Comparison of ENCODE assay signal across 11 cellular contexts in the genomic region with DNA sequence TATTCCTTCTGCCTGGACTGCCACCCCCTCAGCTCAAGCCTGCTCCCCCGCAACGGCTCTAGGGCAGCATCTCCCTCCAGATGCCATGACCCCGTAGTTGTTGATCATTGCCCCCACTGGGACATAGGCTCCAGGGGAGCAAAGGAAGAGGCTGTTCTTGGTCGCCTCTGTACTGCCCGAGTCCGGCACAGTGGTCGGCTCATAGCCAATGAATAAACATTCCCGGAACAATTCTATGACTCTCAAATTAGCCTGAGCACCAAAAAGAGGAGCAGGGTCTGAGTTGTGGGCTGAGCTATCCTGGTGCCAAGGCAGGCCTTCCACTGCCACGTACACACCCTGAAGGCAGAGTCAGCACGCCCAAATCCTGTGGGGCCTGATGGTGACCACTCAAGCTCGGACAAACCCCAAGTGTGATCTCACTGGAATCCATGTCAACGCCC. TPM values are rescaled to one million over a fixed set of nuclear protein-coding genes. Genes with fewer than 3 reads are reported as not detected.
DNase-seq lines count a peak whose midpoint lies in the region; ATAC-seq, FAIRE-seq and TF ChIP-seq lines count a peak whose summit lies in the region.
"Had no signal": no experiment of that assay in that cellular context is flagged by ENCODE, and none has a peak within 500 bp of the region (broad histone marks: within the 10 kb centered on the region; RNA-seq: fewer than 3 reads in every experiment).

No MANE protein-coding gene starts in this region.

- no peak overlapping the region for H3K4me3 ChIP-seq in astrocyte (ENCODE audit: insufficient read depth, low read depth, low read length)
- H3K4me3 ChIP-seq in stomach smooth muscle (ENCODE audit: low read length in 2 of 2), result peak overlapping the region in 1 of 2 donors; percentile 35
- H3K4me3 ChIP-seq: K562 had no signal

- no peak for FAIRE-seq in astrocyte (lab: Jason Lieb, UNC)
- FAIRE-seq: K562 had no signal

- peaks cover 79% of the 10 kb centered on the region for H3K4me1 Mint-ChIP-seq in astrocyte (ENCODE audit: low read depth, unreplicated experiment)

- peak overlapping the region; percentile 40 for H3K4me2 ChIP-seq in astrocyte (ENCODE audit: low read length)

- peaks cover 95% of the 10 kb centered on the region for H4K20me1 ChIP-seq in astrocyte (ENCODE audit: insufficient read depth, low read length)

- H3K27me3 Mint-ChIP-seq in astrocyte (ENCODE audit: low read depth, unreplicated experiment), result no peaks in the 10 kb centered on the region

- H3K36me3 Mint-ChIP-seq in astrocyte (ENCODE audit: low read depth, unreplicated experiment), result peaks cover 1% of the 10 kb centered on the region

- H3K27me3 ChIP-seq in astrocyte (ENCODE audit: insufficient read depth, low read length) (no peaks in the 10 kb centered on the region), stomach smooth muscle (ENCODE audit: control insufficient read depth in 1 of 2, insufficient read depth in 2 of 2, low read length in 2 of 2) (no peaks in the 10 kb centered on the region)

- no peak for TF ChIP-seq CTCF in astrocyte (IDR thresholded peaks at IDR 0.05; ENCODE audit: insufficient read depth, low read depth, low read length)

- no peak overlapping the region for H3K4me3 Mint-ChIP-seq in astrocyte (ENCODE audit: unreplicated experiment)
- H3K4me3 Mint-ChIP-seq: activated T-cell treated with anti-CD3 and anti-CD28 coated beads, Interleukin-2, amount 50 U/mL, for 4 hours had no signal

- H2AFZ ChIP-seq in astrocyte (ENCODE audit: low read depth, low read length), result no peak overlapping the region

- H3K9me3 Mint-ChIP-seq in astrocyte (ENCODE audit: unreplicated experiment), result no peaks in the 10 kb centered on the region
- H3K9me3 Mint-ChIP-seq: activated T-cell treated with anti-CD3 and anti-CD28 coated beads, Interleukin-2, amount 50 U/mL, for 4 hours had no signal

- H3K4me1 ChIP-seq in astrocyte (ENCODE audit: insufficient read depth, low read length), result peaks cover 81% of the 10 kb centered on the region
- H3K4me1 ChIP-seq in stomach smooth muscle (ENCODE audit: control insufficient read depth, insufficient read depth, low read length), result peaks cover 86% of the 10 kb centered on the region

- no peak for ATAC-seq in HG02763 (IDR thresholded peaks at IDR 0.05; ENCODE audit: unreplicated experiment)
- ATAC-seq: activated T-cell treated with anti-CD3 and anti-CD28 coated beads, Interleukin-2, amount 50 U/mL, for 4 hours; HCT116; K562 had no signal

- H3K27ac Mint-ChIP-seq in astrocyte (ENCODE audit: unreplicated experiment), result no peak overlapping the region

- DNase-seq in GM04503 (ENCODE audit: low read depth) (peak; percentile 80), astrocyte (ENCODE audit: low read depth) (peak; percentile 82), kidney glomerular epithelial cell (lab: John Stamatoyannopoulos, UW) (peak; percentile 17), mesenteric fat pad (ENCODE audit: low spot score) (no peak), COR-L47 (lab: John Stamatoyannopoulos, UW) (no peak), cortex of kidney (lab: John Stamatoyannopoulos, UW) (no peak)
- DNase-seq: activated T-cell treated with anti-CD3 and anti-CD28 coated beads, Interleukin-2, amount 50 U/mL, for 4 hours had no signal

- no peaks in the 10 kb centered on the region for H3K9me3 ChIP-seq in astrocyte (ENCODE audit: insufficient read depth, low read depth, low read length)
- no peaks in the 10 kb centered on the region for H3K9me3 ChIP-seq in stomach smooth muscle (ENCODE audit: control insufficient read depth in 2 of 2, low read length in 2 of 2)

- H3K9ac ChIP-seq in astrocyte (ENCODE audit: low read length) (no peak overlapping the region), stomach smooth muscle (ENCODE audit: low read length in 2 of 2) (peak overlapping the region in 1 of 2 donors; percentile 29)

- H3K36me3 ChIP-seq in astrocyte (ENCODE audit: insufficient read depth, low read length) (no peaks in the 10 kb centered on the region), stomach smooth muscle (ENCODE audit: control insufficient read depth in 2 of 2, insufficient read depth in 2 of 2, low read length in 2 of 2) (peaks cover 0 to 2% of the 10 kb centered on the region in 2 donors)

- H3K27ac ChIP-seq in astrocyte (ENCODE audit: low read depth, low read length), result peak overlapping the region; percentile 41
- peak overlapping the region; percentile 83 for H3K27ac ChIP-seq in stomach smooth muscle (ENCODE audit: low read length)

- peaks cover 88% of the 10 kb centered on the region for H3K79me2 ChIP-seq in astrocyte (ENCODE audit: insufficient read depth, low read length)

RNA-seq across cellular contexts. Expression of a gene that starts 33.1 kb away (rescaled TPM):
- total RNA-seq in astrocyte, result 458 and 459 TPM in 2 replicates
- total RNA-seq in mesenteric fat pad, result 260 TPM

Comparison
In these comparisons a context has a peak if more than half of its experiments do, and no peak if none do; other contexts are left out.
1. DNase-seq: peak in GM04503 (single experiment), astrocyte (single experiment) and kidney glomerular epithelial cell (single experiment); none in mesenteric fat pad (single experiment), COR-L47 (single experiment) and cortex of kidney (single experiment).